ENCODE assay signal across 24 cellular contexts in the genomic region with DNA sequence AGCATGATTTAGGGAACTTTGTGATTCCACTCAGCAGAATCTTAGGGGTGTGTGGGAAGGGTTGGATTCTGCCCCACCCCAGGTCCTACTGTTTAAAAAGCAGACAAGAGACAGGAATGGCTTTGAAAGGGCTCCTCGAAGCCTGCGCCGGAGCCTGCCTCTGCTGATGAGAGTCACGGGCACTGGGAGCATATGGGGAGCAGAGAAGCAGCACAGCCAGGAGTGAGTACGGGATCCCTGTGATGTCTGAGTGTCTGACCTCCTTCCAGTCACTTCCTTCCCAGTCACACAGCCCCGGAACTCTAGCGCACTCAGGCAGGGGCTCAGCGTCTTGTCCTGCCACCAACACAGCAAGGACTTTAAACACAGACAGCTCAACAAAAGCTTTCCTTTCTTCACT.
"Had no signal": no experiment of that assay in that cellular context is flagged by ENCODE, and none has a peak within 500 bp of the region (broad histone marks: within the 10 kb centered on the region; RNA-seq: fewer than 3 reads in every experiment).

No MANE protein-coding gene starts in this region.

- H3K9me3 ChIP-seq: esophagus squamous epithelium, gastrocnemius medialis, lower lobe of right lung, mucosa of descending colon had no signal

- H3K4me3 ChIP-seq: coronary artery, dorsolateral prefrontal cortex, esophagus squamous epithelium, gastrocnemius medialis, heart right ventricle, left lung, lower lobe of right lung, mucosa of descending colon had no signal

- ATAC-seq: effector memory CD8-positive, alpha-beta T cell; esophagus mucosa; gastrocnemius medialis; heart right ventricle; left cardiac atrium; left lung; left ventricle myocardium superior; lower lobe of right lung; mucosa of descending colon had no signal

- H3K27ac ChIP-seq: coronary artery, dorsolateral prefrontal cortex, epithelial cell of prostate, esophagus squamous epithelium, gastrocnemius medialis, heart right ventricle, left lung, lower lobe of right lung had no signal

- H3K27me3 ChIP-seq: dorsolateral prefrontal cortex, esophagus squamous epithelium, gastrocnemius medialis, heart right ventricle, left lung had no signal

- H3K36me3 ChIP-seq: esophagus squamous epithelium, gastrocnemius medialis, heart right ventricle, left lung, lower lobe of right lung had no signal

- DNase-seq: dermis blood vessel endothelial cell; effector CD4-positive, alpha-beta T cell; effector memory CD8-positive, alpha-beta T cell; endodermal cell; erythroblast; esophagus squamous epithelium; foreskin fibroblast; foreskin melanocyte; gastrocnemius medialis; glutamatergic neuron; head of caudate nucleus; heart right ventricle; hippocampal formation; left cardiac atrium; left lung; left ventricle myocardium superior; lower lobe of right lung; mesenchymal stem cell; mucosa of descending colon; naive B cell had no signal

- H3K4me1 ChIP-seq: esophagus squamous epithelium, gastrocnemius medialis, heart right ventricle, left lung, lower lobe of right lung had no signal
